In the genomic region with DNA sequence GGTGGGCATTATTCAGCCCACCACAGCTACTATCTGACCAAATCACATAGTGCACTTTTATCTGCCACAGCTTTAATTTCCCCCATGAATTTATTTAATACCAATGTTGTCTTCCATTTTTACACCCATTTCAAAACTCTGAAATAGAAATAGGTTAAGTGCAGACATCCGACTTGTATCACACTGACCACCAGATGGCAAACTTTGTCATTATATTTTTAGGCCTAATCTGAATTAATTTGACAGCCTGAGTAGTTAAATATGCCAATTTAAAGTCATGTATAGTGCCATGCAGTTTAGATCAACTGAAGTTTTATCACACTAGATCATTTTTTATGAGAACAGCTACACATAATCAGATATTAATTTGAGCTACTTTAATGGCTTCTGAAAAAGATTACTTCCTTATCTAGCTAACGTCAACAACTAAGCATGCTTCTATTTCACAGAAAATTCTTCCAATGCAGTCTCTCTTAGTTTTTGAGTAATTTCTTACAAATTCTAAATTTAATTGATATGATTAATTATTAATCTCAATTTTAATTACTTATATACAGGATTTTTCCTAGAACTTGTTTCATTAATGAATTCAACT, we compare ENCODE assay signal across 8 cellular contexts.
DNase-seq lines count a peak whose midpoint lies in the region; ATAC-seq and TF ChIP-seq lines count a peak whose summit lies in the region.

No MANE protein-coding gene starts in this region.

- intact Hi-C loops in Calu3 (cut with micrococcal nuclease; ENCODE audit: unreplicated experiment), result loop anchor here (1.0 kb wide), 3 partner anchors 274 to 680 kb away; no protein-coding TSS in a partner anchor
- intact Hi-C loops in lower lobe of right lung (cut with DNase I), result no loop called here

- H3K4me1 Mint-ChIP-seq in Calu3 (ENCODE audit: low read depth, unreplicated experiment), result no peaks in the 10 kb centered on the region

- H3K27ac ChIP-seq in lower lobe of right lung, result no peak overlapping the region

- no peak for TF ChIP-seq CTCF in Calu3 (IDR thresholded peaks at IDR 0.05; ENCODE audit: unreplicated experiment)
- TF ChIP-seq CTCF in lower lobe of right lung (IDR thresholded peaks at IDR 0.05), result peak; percentile 37

- no peaks in the 10 kb centered on the region for H3K27me3 ChIP-seq in lower lobe of right lung (ENCODE audit: low read depth)

- H3K9me3 ChIP-seq in lower lobe of right lung, result no peaks in the 10 kb centered on the region

- H3K4me3 ChIP-seq in lower lobe of right lung, result no peak overlapping the region

- H3K4me1 ChIP-seq in lower lobe of right lung, result no peaks in the 10 kb centered on the region

- ATAC-seq in lower lobe of right lung (peak in 1 of 2 donors; percentile 28), GM21723 (IDR thresholded peaks at IDR 0.05; ENCODE audit: unreplicated experiment) (no peak), HG02623 (IDR thresholded peaks at IDR 0.05; ENCODE audit: unreplicated experiment) (no peak), GM21381 (IDR thresholded peaks at IDR 0.05; ENCODE audit: unreplicated experiment) (no peak)

- DNase-seq in Calu3 (peak; percentile 2), HS-27A (ENCODE audit: low read depth) (peak; percentile 14), amniotic epithelial cell (ENCODE audit: low read depth) (peak; percentile 33), lower lobe of right lung (no peak), iPS-NIHi7 (ENCODE audit: extremely low spot score) (no peak)

- H3K36me3 ChIP-seq in lower lobe of right lung, result no peaks in the 10 kb centered on the region

- H3K27ac Mint-ChIP-seq in Calu3 (ENCODE audit: unreplicated experiment), result no peak overlapping the region

- H3K27me3 Mint-ChIP-seq in Calu3 (ENCODE audit: unreplicated experiment), result no peaks in the 10 kb centered on the region

- H3K9me3 Mint-ChIP-seq in Calu3 (ENCODE audit: low read depth, unreplicated experiment), result no peaks in the 10 kb centered on the region

- H3K4me3 Mint-ChIP-seq in Calu3 (ENCODE audit: low read depth, unreplicated experiment), result no peak overlapping the region

- CTCF ChIA-PET in Calu3 (lab: Charles Lee), result interaction anchor here (0.7 kb wide), 1 partner anchor 584 kb away, joined by 3 read pairs; no protein-coding TSS in a partner anchor

- H3K36me3 Mint-ChIP-seq in Calu3 (ENCODE audit: insufficient read depth, unreplicated experiment), result no peaks in the 10 kb centered on the region

- BruUV-seq in Calu3 (replicated peaks; lab: Mats Ljungman, UMichigan), result no TSS peak

Comparison
In these comparisons a context has a peak if more than half of its experiments do, and no peak if none do; other contexts are left out.
1. DNase-seq: peak in Calu3 (single experiment), HS-27A (single experiment) and amniotic epithelial cell (single experiment); none in lower lobe of right lung (single experiment) and iPS-NIHi7 (single experiment).